ENCODE assay signal across 8 cellular contexts in the genomic region with DNA sequence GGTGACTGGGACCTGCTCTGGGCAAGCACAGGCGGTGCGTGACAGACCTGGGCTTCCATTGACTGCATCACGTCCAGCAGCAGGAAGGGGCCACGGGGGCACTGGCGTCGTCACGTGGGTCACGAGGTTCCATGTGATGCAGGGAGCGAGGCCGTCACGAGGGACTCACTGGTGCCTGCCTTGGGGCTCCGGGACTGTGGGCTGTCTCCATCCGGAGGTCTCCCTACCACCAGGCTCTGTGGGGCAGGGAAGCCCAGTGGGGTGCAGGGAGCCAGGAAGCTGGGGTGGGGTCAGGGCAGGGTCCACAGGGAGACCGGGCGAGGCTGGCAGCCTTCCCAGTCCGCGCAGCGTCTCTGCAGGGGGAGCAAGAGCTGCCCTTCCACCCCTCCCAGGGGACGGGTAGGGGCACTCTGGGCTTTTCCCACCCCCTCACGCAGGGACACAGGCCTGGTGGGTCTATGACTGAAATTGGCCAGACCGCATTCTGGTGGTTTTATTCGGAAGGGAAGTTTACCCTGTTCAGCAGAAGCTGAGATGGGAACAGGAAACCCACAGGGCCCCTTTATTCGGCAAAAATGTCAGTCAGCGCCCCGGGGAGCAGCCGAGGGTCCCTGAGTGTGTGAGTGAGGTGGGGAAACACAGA. TPM values are rescaled to one million over a fixed set of nuclear protein-coding genes. Genes with fewer than 3 reads are reported as not detected.
DNase-seq lines count a peak whose midpoint lies in the region; TF ChIP-seq lines count a peak whose summit lies in the region.

No MANE protein-coding gene starts in this region.

- peak overlapping the region; percentile 72 for H3K4me3 ChIP-seq in AG10803 (ENCODE audit: low read length)
- peak overlapping the region; percentile 64 for H3K4me3 ChIP-seq in Jurkat, Clone E6-1 (ENCODE audit: low read length)
- H3K4me3 ChIP-seq in muscle layer of colon (ENCODE audit: low read depth in 1 of 2, low read length in 2 of 2): peak overlapping the region; percentile 52 to 96
- H3K4me3 ChIP-seq in subcutaneous abdominal adipose tissue (ENCODE audit: low read depth in 1 of 5, low read length in 5 of 5): peak overlapping the region; percentile 83 to 95 (median 88)

- peak; percentile 39 for DNase-seq in AG10803 (ENCODE audit: low read depth)
- peak; percentile 69 for DNase-seq in Jurkat, Clone E6-1 (ENCODE audit: low read depth, low spot score)
- peak; percentile 55 to 64 for DNase-seq in activated CD4-positive, alpha-beta T cell treated with anti-CD3 and anti-CD28 coated beads for 24 hours (ENCODE audit: low read depth in 2 of 2)
- DNase-seq in dermis microvascular lymphatic vessel endothelial cell (ENCODE audit: low read depth in 2 of 2): peak; percentile 73 to 89
- DNase-seq in SW 1271 (lab: John Stamatoyannopoulos, UW): no peak

- peak; percentile 41 for TF ChIP-seq POLR2A in GM19193 (IDR thresholded peaks at IDR 0.05; ENCODE audit: extremely low read depth, insufficient read depth, insufficient read length)

- H3K9me3 ChIP-seq in muscle layer of colon (ENCODE audit: low read length) (no peaks in the 10 kb centered on the region), subcutaneous abdominal adipose tissue (ENCODE audit: control insufficient read depth in 5 of 5, low read length in 5 of 5) (no peaks in the 10 kb centered on the region)

- H3K36me3 ChIP-seq in muscle layer of colon (ENCODE audit: insufficient read depth, low read length) (peaks cover 9% of the 10 kb centered on the region), subcutaneous abdominal adipose tissue (ENCODE audit: control insufficient read depth in 5 of 5, insufficient read depth in 5 of 5, low read length in 5 of 5) (peaks cover 0 to 30% (median 22%) of the 10 kb centered on the region in 5 donors)

- H3K27ac ChIP-seq in muscle layer of colon (ENCODE audit: low read depth, low read length): peak overlapping the region; percentile 90
- H3K27ac ChIP-seq in subcutaneous abdominal adipose tissue (ENCODE audit: low read depth, low read length): peak overlapping the region; percentile 88

- no peaks in the 10 kb centered on the region for H3K27me3 ChIP-seq in muscle layer of colon (ENCODE audit: control insufficient read depth in 1 of 2, insufficient read depth in 2 of 2, low read length in 2 of 2)
- H3K27me3 ChIP-seq in subcutaneous abdominal adipose tissue (ENCODE audit: control insufficient read depth in 5 of 5, insufficient read depth in 4 of 5, low read length in 5 of 5): no peaks in the 10 kb centered on the region

- peaks cover 26% of the 10 kb centered on the region for H3K4me1 ChIP-seq in muscle layer of colon (ENCODE audit: insufficient read depth, low read length)
- H3K4me1 ChIP-seq in subcutaneous abdominal adipose tissue (ENCODE audit: control insufficient read depth in 5 of 5, insufficient read depth in 5 of 5, low read length in 5 of 5): peaks cover 6 to 65% (median 43%) of the 10 kb centered on the region in 5 donors

- 0 out of 2 replicates have a peak, but pooled peaks have one; percentile 9 for TF ChIP-seq CTCF in AG10803 (conservative IDR thresholded peaks at IDR 0.05; ENCODE audit: low read length)

- H3K9ac ChIP-seq in muscle layer of colon (ENCODE audit: low read length) (peak overlapping the region; percentile 65), subcutaneous abdominal adipose tissue (ENCODE audit: low read length in 5 of 5) (peak overlapping the region; percentile 77 to 97 (median 87))

RNA-seq across cellular contexts. Expression of a gene that starts 0.4 kb away (rescaled TPM):
- polyA plus RNA-seq in Jurkat, Clone E6-1 (2012; ENCODE audit: insufficient read depth, insufficient read length): 10.1 TPM
- 66.8 and 150 TPM in 2 replicates for total RNA-seq in dermis microvascular lymphatic vessel endothelial cell

RNA-seq across cellular contexts. Expression of a gene that starts 25.7 kb away (rescaled TPM):
- polyA plus RNA-seq in Jurkat, Clone E6-1 (2012; ENCODE audit: insufficient read depth, insufficient read length): not detected
- total RNA-seq in dermis microvascular lymphatic vessel endothelial cell: 0.13 TPM in 2 replicates

RNA-seq across cellular contexts. Expression of a gene that starts 29.4 kb away (rescaled TPM):
- 33.1 TPM for polyA plus RNA-seq in Jurkat, Clone E6-1 (2012; ENCODE audit: insufficient read depth, insufficient read length)
- 18.6 and 25.9 TPM in 2 replicates for total RNA-seq in dermis microvascular lymphatic vessel endothelial cell

RNA-seq across cellular contexts. Expression of a gene that starts 30.8 kb away (rescaled TPM):
- 19.9 TPM for polyA plus RNA-seq in Jurkat, Clone E6-1 (2012; ENCODE audit: insufficient read depth, insufficient read length)
- total RNA-seq in dermis microvascular lymphatic vessel endothelial cell: 55.7 and 107 TPM in 2 replicates

Comparison
In these comparisons a context has a peak if more than half of its experiments do, and no peak if none do; other contexts are left out.
1. DNase-seq: peak in AG10803 (single experiment), Jurkat, Clone E6-1 (single experiment), activated CD4-positive, alpha-beta T cell treated with anti-CD3 and anti-CD28 coated beads for 24 hours (2 of 2) and dermis microvascular lymphatic vessel endothelial cell (2 of 2); none in SW 1271 (0 of 2).
2. Peak in every context shown above with its lines, with median percentiles within 50 percentile points of each other: H3K4me3 ChIP-seq.